13 cellular contexts compared by ENCODE assay signal in the genomic region with DNA sequence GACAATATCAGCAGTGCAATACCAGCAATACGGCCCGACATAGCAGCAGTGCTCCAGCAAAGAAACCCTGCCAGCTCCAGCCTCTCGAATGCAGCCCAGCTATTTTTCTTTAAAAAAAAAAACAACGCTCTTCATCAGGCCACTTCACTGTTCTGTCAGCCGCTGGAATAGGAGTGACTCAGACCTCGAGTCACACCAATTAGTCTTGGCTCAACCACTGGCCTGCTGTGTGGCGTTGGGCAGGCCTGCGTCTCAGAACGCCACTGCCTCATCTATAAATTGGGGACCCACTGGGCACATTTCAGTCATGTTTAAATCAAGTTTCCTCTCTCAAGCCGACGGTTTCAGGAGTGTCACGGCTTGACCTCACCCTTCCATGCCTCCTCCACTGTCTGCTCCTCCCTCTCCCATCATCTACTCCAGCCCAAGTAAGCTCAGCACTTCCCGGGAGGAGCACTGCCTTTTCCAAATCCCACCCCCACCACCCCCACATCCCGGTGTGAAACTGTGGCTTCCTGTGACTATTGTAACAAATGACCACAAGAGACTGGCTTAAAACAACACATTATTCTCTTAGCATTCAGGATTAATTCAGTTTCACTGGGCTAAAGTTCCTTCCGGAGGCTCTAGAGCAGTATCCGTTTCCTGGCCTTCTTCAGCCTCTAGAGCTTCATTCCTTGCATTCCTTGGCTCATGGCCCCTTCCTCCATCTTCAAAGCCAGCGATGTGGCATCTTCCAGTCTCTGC.
A peak's percentile ranks its signal among the peaks of the same experiment; 100 is the strongest.
DNase-seq lines count a peak whose midpoint lies in the region; ATAC-seq and TF ChIP-seq lines count a peak whose summit lies in the region.
"Had no signal": no experiment of that assay in that cellular context is flagged by ENCODE, and none has a peak within 500 bp of the region (broad histone marks: within the 10 kb centered on the region; RNA-seq: fewer than 3 reads in every experiment).

No MANE protein-coding gene starts in this region.

- TF ChIP-seq CTCF in endodermal cell (conservative IDR thresholded peaks at IDR 0.05), result no peak
- no peak for TF ChIP-seq CTCF in natural killer cell (IDR thresholded peaks at IDR 0.05)

- H3K4me3 ChIP-seq in MG63, result no peak overlapping the region
- no peak overlapping the region for H3K4me3 ChIP-seq in endodermal cell (ENCODE audit: low read length)

- H3K9ac ChIP-seq in endodermal cell (ENCODE audit: extremely low read depth, low read length, poor library complexity, severe bottlenecking), result no peak overlapping the region

- DNase-seq in AG08395 (ENCODE audit: low spot score) (peak; percentile 94), MG63 (peak; percentile 91), endodermal cell (no peak), natural killer cell (no peak), cerebellar cortex (ENCODE audit: low spot score) (no peak)
- no peak for DNase-seq in activated naive CD8-positive, alpha-beta T cell treated with anti-CD3 and anti-CD28 coated beads, Interleukin-2, amount 50 U/mL, for 24 hours
- DNase-seq: MM.1S; naive B cell; stimulated activated naive CD4-positive, alpha-beta T cell treated with Interleukin-2 at 50 U/mL for 16 hours had no signal

- intact Hi-C loops in natural killer cell (cut with micrococcal nuclease), result no loop called here

- H3K9me3 ChIP-seq in MG63 (peaks cover 6% of the 10 kb centered on the region), endodermal cell (ENCODE audit: control insufficient read depth, low read length) (no peaks in the 10 kb centered on the region)

- no peaks in the 10 kb centered on the region for H3K27me3 ChIP-seq in MG63
- no peaks in the 10 kb centered on the region for H3K27me3 ChIP-seq in endodermal cell (ENCODE audit: control insufficient read depth, insufficient read depth, low read length, poor library complexity, severe bottlenecking)

- H3K27ac ChIP-seq in endodermal cell (ENCODE audit: low read depth, low read length), result no peak overlapping the region
- H3K27ac ChIP-seq: VCaP had no signal

- H3K4me1 Mint-ChIP-seq in endodermal cell (peaks cover 2% of the 10 kb centered on the region), natural killer cell (peaks cover 39 to 62% of the 10 kb centered on the region in 2 donors)
- H3K4me1 Mint-ChIP-seq in activated naive CD8-positive, alpha-beta T cell treated with anti-CD3 and anti-CD28 coated beads, Interleukin-2, amount 50 U/mL, for 24 hours, result peaks cover 8% of the 10 kb centered on the region

- H3K36me3 Mint-ChIP-seq in endodermal cell (ENCODE audit: low read depth) (peaks cover 2% of the 10 kb centered on the region), natural killer cell (no peaks in the 10 kb centered on the region)
- H3K36me3 Mint-ChIP-seq in activated naive CD8-positive, alpha-beta T cell treated with anti-CD3 and anti-CD28 coated beads, Interleukin-2, amount 50 U/mL, for 24 hours (ENCODE audit: low read depth), result no peaks in the 10 kb centered on the region
- H3K36me3 Mint-ChIP-seq: naive B cell had no signal

- peak in 2 of 3 donors; percentile 55 to 72 for ATAC-seq in natural killer cell
- ATAC-seq in GM18498 (IDR thresholded peaks at IDR 0.05; ENCODE audit: unreplicated experiment), result no peak
- no peak for ATAC-seq in GM19397 (IDR thresholded peaks at IDR 0.05; ENCODE audit: unreplicated experiment)
- ATAC-seq in activated naive CD8-positive, alpha-beta T cell treated with anti-CD3 and anti-CD28 coated beads, Interleukin-2, amount 50 U/mL, for 24 hours, result no peak

- H3K27me3 Mint-ChIP-seq in endodermal cell (ENCODE audit: insufficient read depth) (peaks cover 3% of the 10 kb centered on the region), natural killer cell (ENCODE audit: low read depth in 2 of 2) (no peaks in the 10 kb centered on the region)
- H3K27me3 Mint-ChIP-seq in activated naive CD8-positive, alpha-beta T cell treated with anti-CD3 and anti-CD28 coated beads, Interleukin-2, amount 50 U/mL, for 24 hours, result peaks cover 12% of the 10 kb centered on the region
- H3K27me3 Mint-ChIP-seq: central memory CD8-positive, alpha-beta T cell had no signal

- H3K36me3 ChIP-seq in MG63 (no peaks in the 10 kb centered on the region), endodermal cell (ENCODE audit: control insufficient read depth, insufficient read depth, low read length) (no peaks in the 10 kb centered on the region)

- peak overlapping the region; percentile 11 for H3K27ac Mint-ChIP-seq in endodermal cell
- H3K27ac Mint-ChIP-seq in natural killer cell, result peak overlapping the region; percentile 29 to 80
- no peak overlapping the region for H3K27ac Mint-ChIP-seq in activated naive CD8-positive, alpha-beta T cell treated with anti-CD3 and anti-CD28 coated beads, Interleukin-2, amount 50 U/mL, for 24 hours
- H3K27ac Mint-ChIP-seq: naive B cell had no signal

- WGBS in endodermal cell (ENCODE audit: insufficient coverage in 1 of 2, insufficient read length in 1 of 2), 2 experiments, result 81 to 85% methylated on average over 15 to 17 of the region's 17 CpGs

- H3K4me3 Mint-ChIP-seq in endodermal cell, result no peak overlapping the region
- H3K4me3 Mint-ChIP-seq in natural killer cell, result peak overlapping the region; percentile 77
- no peak overlapping the region for H3K4me3 Mint-ChIP-seq in activated naive CD8-positive, alpha-beta T cell treated with anti-CD3 and anti-CD28 coated beads, Interleukin-2, amount 50 U/mL, for 24 hours
- H3K4me3 Mint-ChIP-seq: central memory CD8-positive, alpha-beta T cell; naive B cell had no signal

- H3K4me1 ChIP-seq in endodermal cell (ENCODE audit: control insufficient read depth, insufficient read depth, low read length), result no peaks in the 10 kb centered on the region

- H3K9me3 Mint-ChIP-seq in endodermal cell (peaks cover 11% of the 10 kb centered on the region), natural killer cell (no peaks in the 10 kb centered on the region)
- H3K9me3 Mint-ChIP-seq in activated naive CD8-positive, alpha-beta T cell treated with anti-CD3 and anti-CD28 coated beads, Interleukin-2, amount 50 U/mL, for 24 hours, result no peaks in the 10 kb centered on the region
- H3K9me3 Mint-ChIP-seq: central memory CD8-positive, alpha-beta T cell; naive B cell had no signal

Comparison
In these comparisons a context has a peak if more than half of its experiments do, and no peak if none do; other contexts are left out.
1. DNase-seq: peak in AG08395 (single experiment) and MG63 (single experiment); none in endodermal cell (single experiment), natural killer cell (single experiment), cerebellar cortex (single experiment) and activated naive CD8-positive, alpha-beta T cell treated with anti-CD3 and anti-CD28 coated beads, Interleukin-2, amount 50 U/mL, for 24 hours (single experiment).
2. ATAC-seq: peak in natural killer cell (2 of 3); none in GM18498 (single experiment), GM19397 (single experiment) and activated naive CD8-positive, alpha-beta T cell treated with anti-CD3 and anti-CD28 coated beads, Interleukin-2, amount 50 U/mL, for 24 hours (single experiment).